8 cellular contexts compared by ENCODE assay signal in the genomic region with DNA sequence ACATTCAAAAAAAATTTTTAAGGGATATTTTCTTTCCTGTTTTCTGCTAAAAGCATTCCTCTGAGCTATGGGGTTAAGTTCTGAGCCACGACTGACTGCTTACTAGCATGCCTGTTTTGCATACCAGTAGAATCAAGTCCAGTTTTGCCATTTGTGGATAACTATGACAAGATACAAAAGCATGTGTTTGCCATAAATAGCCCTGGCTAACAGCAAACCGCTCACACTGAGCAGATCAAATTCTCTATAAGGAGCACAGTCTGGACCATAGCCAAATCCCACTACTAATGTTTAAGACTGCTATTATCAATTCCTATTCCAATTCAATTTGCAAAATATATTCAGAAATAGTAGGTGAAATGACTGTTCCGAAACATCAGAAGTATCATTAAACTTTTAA. TPM values are rescaled to one million over a fixed set of nuclear protein-coding genes. Genes with fewer than 3 reads are reported as not detected.
DNase-seq lines count a peak whose midpoint lies in the region; ATAC-seq lines count a peak whose summit lies in the region.

No MANE protein-coding gene starts in this region.

- H3K27me3 Mint-ChIP-seq in T-cell = no peaks in the 10 kb centered on the region

- H3K27me3 ChIP-seq in adipocyte (replicated peaks; ENCODE audit: control insufficient read depth, insufficient read depth, low read length) = no peaks in the 10 kb centered on the region
- H3K27me3 ChIP-seq in mesendoderm (ENCODE audit: insufficient read depth, low read length, poor library complexity) = no peaks in the 10 kb centered on the region

- DNase-seq in adipocyte (ENCODE audit: low read depth) = peak; percentile 89
- peak; percentile 54 for DNase-seq in medulla oblongata (ENCODE audit: extremely low spot score)
- DNase-seq in mesendoderm = no peak
- no peak for DNase-seq in NK-92 treated with Interleukin-12 subunit alpha and Interleukin-12 subunit beta, amount 100 ng/mL, for 24 hours (lab: John Stamatoyannopoulos, UW)
- no peak for DNase-seq in GF-D8 (lab: John Stamatoyannopoulos, UW)
- no peak for DNase-seq in T-cell

- H2BK15ac ChIP-seq in mesendoderm (replicated peaks; ENCODE audit: low read depth) = no peak overlapping the region

- no peak overlapping the region for H2BK5ac ChIP-seq in mesendoderm (ENCODE audit: low read length)

- H3K9me3 ChIP-seq in adipocyte (ENCODE audit: control insufficient read depth, low read length) = no peaks in the 10 kb centered on the region

- H3K4me2 ChIP-seq in mesendoderm (ENCODE audit: low read length) = no peak overlapping the region

- H3K4me3 Mint-ChIP-seq in T-cell = no peak overlapping the region

- ATAC-seq in GM18870 (IDR thresholded peaks at IDR 0.05; ENCODE audit: unreplicated experiment) (peak; percentile 75), HG03565 (IDR thresholded peaks at IDR 0.05; ENCODE audit: unreplicated experiment) (peak; percentile 61), T-cell (replicated peaks in 1 of 4) (no peak)

- CTCF ChIA-PET in T-cell (lab: Charles Lee) = interaction anchor here in 1 of 2 donors (4.0 kb wide), 1 partner anchor 12 kb away, joined by 14 read pairs; no protein-coding TSS in a partner anchor

- H3K79me2 ChIP-seq in mesendoderm (ENCODE audit: control insufficient read depth, insufficient read depth, low read length) = peaks cover 2% of the 10 kb centered on the region

- H3K36me3 ChIP-seq in adipocyte (ENCODE audit: control insufficient read depth, insufficient read depth, low read length, severe bottlenecking) (peaks cover 8% of the 10 kb centered on the region), mesendoderm (ENCODE audit: control insufficient read depth, insufficient read depth, low read length) (no peaks in the 10 kb centered on the region)

- no peak overlapping the region for H3K27ac ChIP-seq in mesendoderm (ENCODE audit: low read depth, low read length)

- H4K5ac ChIP-seq in mesendoderm (ENCODE audit: low read length) = no peak overlapping the region

- no peak overlapping the region for H3K23ac ChIP-seq in mesendoderm (ENCODE audit: low read length)

- H3K4me1 Mint-ChIP-seq in T-cell = peaks cover 24 to 33% (median 32%) of the 10 kb centered on the region in 3 donors

- no CpG with 5 or more reads among the region's 3 CpGs for WGBS in mesendoderm (ENCODE audit: extremely low coverage, insufficient coverage, low lambda C conversion rate)

- H2BK120ac ChIP-seq in mesendoderm (ENCODE audit: low read depth, low read length) = no peak overlapping the region

- no peak overlapping the region for H3K56ac ChIP-seq in mesendoderm (ENCODE audit: low read length)

- H3K36me3 Mint-ChIP-seq in T-cell = no peaks in the 10 kb centered on the region

- peak overlapping the region; percentile 76 for H3K9ac ChIP-seq in adipocyte (ENCODE audit: low read length)
- no peak overlapping the region for H3K9ac ChIP-seq in mesendoderm (ENCODE audit: low read length)

- H3K4me1 ChIP-seq in adipocyte (ENCODE audit: control insufficient read depth, insufficient read depth, low read length) = peaks cover 52% of the 10 kb centered on the region
- H3K4me1 ChIP-seq in mesendoderm (ENCODE audit: control insufficient read depth, low read depth, low read length) = no peaks in the 10 kb centered on the region

- no peaks in the 10 kb centered on the region for H3K9me3 Mint-ChIP-seq in T-cell

- no peak overlapping the region for H3K27ac Mint-ChIP-seq in T-cell

- POLR2A ChIA-PET in T-cell (lab: Charles Lee) = no interaction called here

- H3K4ac ChIP-seq in mesendoderm (ENCODE audit: low read depth, low read length) = no peak overlapping the region

- H2AK5ac ChIP-seq in mesendoderm (ENCODE audit: low read length) = no peak overlapping the region

- H3K4me3 ChIP-seq in adipocyte (ENCODE audit: low read length) (peak overlapping the region; percentile 95), mesendoderm (ENCODE audit: low read length) (no peak overlapping the region)

- no peak overlapping the region for H4K8ac ChIP-seq in mesendoderm (ENCODE audit: low read depth, low read length)

- peaks cover 5% of the 10 kb centered on the region for H3K79me1 ChIP-seq in mesendoderm (ENCODE audit: low read length)

- H3K18ac ChIP-seq in mesendoderm (ENCODE audit: low read length) = no peak overlapping the region

RNA-seq across cellular contexts. Expression of gene CFL2, which starts 3.2 kb away (rescaled TPM):
- polyA plus RNA-seq in mesendoderm (2013, experiment 1 of 2) = 25.3 TPM
- 26.6 TPM for polyA plus RNA-seq in mesendoderm (2013, experiment 2 of 2)
- total RNA-seq in T-cell = 10 to 100 TPM; 10.7 to 27.3 (median 13.9) TPM

Comparison
In these comparisons a context has a peak if more than half of its experiments do, and no peak if none do; other contexts are left out.
1. ATAC-seq: peak in GM18870 (single experiment) and HG03565 (single experiment); none in T-cell (0 of 4).
2. DNase-seq: peak in adipocyte (single experiment) and medulla oblongata (single experiment); none in mesendoderm (single experiment), NK-92 treated with Interleukin-12 subunit alpha and Interleukin-12 subunit beta, amount 100 ng/mL, for 24 hours (single experiment), GF-D8 (single experiment) and T-cell (0 of 34).